ENCODE assay signal across 8 cellular contexts in the genomic region with DNA sequence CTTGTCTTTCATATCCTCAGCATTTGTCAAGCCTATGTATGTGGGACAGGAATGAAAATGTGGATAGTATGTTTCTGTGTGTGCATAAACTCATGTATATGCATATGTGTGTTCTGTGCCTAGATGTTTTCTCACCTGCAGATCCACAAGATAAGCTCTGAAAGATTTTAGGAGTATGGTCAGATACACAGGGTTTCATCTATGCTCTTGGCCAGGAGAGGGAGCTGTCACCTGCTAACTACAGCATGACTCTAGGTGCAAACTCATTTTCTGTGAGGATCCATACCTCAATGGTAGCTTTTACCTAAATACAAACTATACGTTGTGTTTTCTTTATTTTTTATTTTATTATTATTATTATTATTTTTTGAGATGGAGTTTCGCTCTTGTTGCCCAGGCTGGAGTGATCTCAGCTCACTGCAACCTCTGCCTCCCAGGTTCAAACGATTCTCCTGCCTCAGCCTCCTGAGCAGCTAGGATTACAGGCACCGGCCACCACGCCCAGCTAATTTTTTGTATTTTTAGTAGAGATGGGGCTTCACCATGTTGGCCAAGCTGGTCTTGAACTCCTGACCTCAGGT. TPM values are rescaled to one million over a fixed set of nuclear protein-coding genes. Genes with fewer than 3 reads are reported as not detected.
A peak's percentile ranks its signal among the peaks of the same experiment; 100 is the strongest.
DNase-seq lines count a peak whose midpoint lies in the region; ATAC-seq, FAIRE-seq and TF ChIP-seq lines count a peak whose summit lies in the region.
"Not testable (repeated sequence)": the region's sequence is repeated elsewhere in the genome, so short reads cannot be mapped to it uniquely, and the experiment has no call there.

No MANE protein-coding gene starts in this region.

- H3K27ac Mint-ChIP-seq in CD14-positive monocyte = not testable (repeated sequence)

- not testable (repeated sequence) for H3K27me3 ChIP-seq in HepG2 (ENCODE audit: control insufficient read depth in 1 of 2, insufficient read depth in 2 of 2, low read length in 2 of 2)

- not testable (repeated sequence) for TF ChIP-seq RAD21 in HepG2 (CRISPR knock-in tag; IDR thresholded peaks at IDR 0.05)

- not testable (repeated sequence) for H3K4me1 ChIP-seq in HepG2 (ENCODE audit: insufficient read depth, low read length)

- H3K9me3 Mint-ChIP-seq in CD14-positive monocyte = not testable (repeated sequence)

- intact Hi-C loops in CD14-positive monocyte (cut with micrococcal nuclease) (loop anchor here (2.0 to 5.0 kb wide), 2 partner anchors 75 to 77 kb away; no protein-coding TSS in a partner anchor), HepG2 (cut with micrococcal nuclease; ENCODE audit: unreplicated experiment) (loop anchor here (1.0 to 5.0 kb wide), 2 partner anchors 77 to 95 kb away; no protein-coding TSS in a partner anchor)

- H3K27ac ChIP-seq in HepG2 (ENCODE audit: extremely low read length, insufficient read depth, low read length) = not testable (repeated sequence)

- H3K4me3 ChIP-seq in HepG2 (replicated peaks in 1 of 3; ENCODE audit: insufficient read depth in 1 of 3, low read depth in 2 of 3, low read length in 3 of 3) = not testable (repeated sequence)

- not testable (repeated sequence) for H3K4me3 Mint-ChIP-seq in CD14-positive monocyte

- not testable (repeated sequence) for H2AFZ ChIP-seq in HepG2 (ENCODE audit: low read length)

- POLR2A ChIA-PET in HepG2 (lab: Yijun Ruan, JAX) = not testable (repeated sequence)

- not testable (repeated sequence) for H3K9ac ChIP-seq in HepG2 (ENCODE audit: insufficient read depth, low read depth, low read length)

- H4K20me1 ChIP-seq in HepG2 (ENCODE audit: insufficient read depth, low read length) = not testable (repeated sequence)

- not testable (repeated sequence) for H3K36me3 Mint-ChIP-seq in CD14-positive monocyte

- not testable (repeated sequence) for H3K79me2 ChIP-seq in HepG2 (ENCODE audit: insufficient read depth, low read length)

- not testable (repeated sequence) for H3K4me1 Mint-ChIP-seq in CD14-positive monocyte

- not testable (repeated sequence) for DNase-seq in CD14-positive monocyte (ENCODE audit: low spot score)
- DNase-seq in NCI-H82 treated with DMSO at 0.1 percent for 48 hours (lab: John Stamatoyannopoulos, UW; ENCODE audit: unreplicated experiment) (peak; percentile 4), dermis blood vessel endothelial cell (peak; percentile 82), HepG2 (ENCODE audit: low spot score) (peak; percentile 21)
- peak; percentile 52 to 66 for DNase-seq in activated CD4-positive, alpha-beta T cell treated with anti-CD3 and anti-CD28 coated beads, Interleukin-2, amount 50 U/mL, for 48 hours
- peak; percentile 21 to 37 (median 36) for DNase-seq in stimulated activated CD4-positive, alpha-beta T cell treated with anti-CD3 and anti-CD28 coated beads, TNF-alpha, amount 100 ng/mL, for 1 hour (ENCODE audit: low read depth in 3 of 3, low spot score in 1 of 3)

- 10% methylated on average over 5 of the region's 5 CpGs for WGBS in HepG2 (ENCODE audit: low lambda C conversion rate)

- peak; percentile 96 for ATAC-seq in GM19372 (IDR thresholded peaks at IDR 0.05; ENCODE audit: low read depth, unreplicated experiment)
- peak; percentile 99 for ATAC-seq in HG03354 (IDR thresholded peaks at IDR 0.05; ENCODE audit: poor library complexity, severe bottlenecking, unreplicated experiment)
- ATAC-seq in HepG2 = peak; percentile 83

- TF ChIP-seq POLR2A in HepG2 (IDR thresholded peaks at IDR 0.05; ENCODE audit: insufficient read depth in 1 of 2, low read depth in 2 of 2, low read length in 2 of 2) = not testable (repeated sequence)

- TF ChIP-seq CTCF in CD14-positive monocyte (IDR thresholded peaks at IDR 0.05) (peak; percentile 82), HepG2 (CRISPR knock-in tag; IDR thresholded peaks at IDR 0.05) (peak; percentile 65)

- not testable (repeated sequence) for H3K27me3 Mint-ChIP-seq in CD14-positive monocyte (ENCODE audit: low read depth in 3 of 3)

- H3K4me2 ChIP-seq in HepG2 (ENCODE audit: low read depth, low read length) = not testable (repeated sequence)

- CTCF ChIA-PET in HepG2 (lab: Yijun Ruan, JAX; ENCODE audit: low intra/inter-chr PET ratio, low total read pairs) = interaction anchor here (2.2 kb wide), 1 partner anchor 76 kb away, joined by 14 read pairs; no protein-coding TSS in a partner anchor

- in situ Hi-C loops in HepG2 (cut with HindIII; ENCODE audit: extremely low pct_ligation_motif_present, low pct_unique_long_range_greater_than_20kb) = loop anchor here (5.0 kb wide), 1 partner anchor 75 kb away; no protein-coding TSS in a partner anchor

- not testable (repeated sequence) for H3K36me3 ChIP-seq in HepG2 (replicated peaks in 1 of 2; ENCODE audit: control insufficient read depth in 1 of 2, insufficient read depth in 2 of 2, low read length in 2 of 2)

- not testable (repeated sequence) for BruUV-seq in HepG2 (replicated peaks; lab: Mats Ljungman, UMichigan)

- not testable (repeated sequence) for H3K9me3 ChIP-seq in HepG2 (ENCODE audit: low read length)

- TF ChIP-seq EP300 in HepG2 (IDR thresholded peaks at IDR 0.05; ENCODE audit: low read depth in 2 of 2, low read length in 2 of 2); HepG2 (CRISPR knock-in tag; IDR thresholded peaks at IDR 0.05; ENCODE audit: borderline replicate concordance): not testable (repeated sequence)

- FAIRE-seq in HepG2 (lab: Jason Lieb, UNC) = peak; percentile 51

TF ChIP-seq in HepG2, 621 proteins besides CTCF, POLR2A, EP300 and RAD21:
- TF ChIP-seq SMC3 (IDR thresholded peaks at IDR 0.05; ENCODE audit: low read length) = peak; percentile 44; the same call in 1 of the 2 replicates
- peak; percentile 54 for TF ChIP-seq STAG1 (CRISPR knock-in tag; IDR thresholded peaks at IDR 0.05)

RNA-seq across cellular contexts. Expression of gene ANXA1, which starts 44.1 kb away (rescaled TPM):
- polyA plus RNA-seq in CD14-positive monocyte = 1,000 to 10,000 TPM in 1 of 2 donors, 100 to 1,000 TPM in 1; 992 to 1,157 TPM
- total RNA-seq in dermis blood vessel endothelial cell = 798 and 1,016 TPM in 2 replicates
- 0.20 and 0.24 TPM in 2 replicates for total RNA-seq in HepG2 (2016; rRNA removed; fragmentation: Illumina TruSeq; extraction: Trizol)
- not detected in 2 replicates for total RNA-seq in HepG2 (2016; cell fraction: cytosol; rRNA removed; fragmentation: Illumina TruSeq; extraction: Trizol; ENCODE audit: low read depth)
- total RNA-seq in HepG2 (2016; cell fraction: insoluble cytoplasmic fraction; rRNA removed; fragmentation: Illumina TruSeq; extraction: Trizol) = not detected in 2 replicates
- total RNA-seq in HepG2 (2016; cell fraction: membrane; rRNA removed; fragmentation: Illumina TruSeq; extraction: Trizol) = not detected in 2 replicates
- total RNA-seq in HepG2 (2016; cell fraction: nucleus; rRNA removed; fragmentation: Illumina TruSeq; extraction: Trizol) = not detected in 2 replicates
- 0.13 and 0.15 TPM in 2 replicates for polyA plus RNA-seq in HepG2 (2011; rRNA removed)
- polyA plus RNA-seq in HepG2 (2011; cell fraction: cytosol; rRNA removed) = 0.05 and 0.14 TPM in 2 replicates
- not detected in 2 replicates for polyA plus RNA-seq in HepG2 (2011; cell fraction: nucleus; rRNA removed)
- polyA plus RNA-seq in HepG2 (2012) = not detected in 2 replicates
- polyA plus RNA-seq in HepG2 (2016; cell fraction: cytosol; fragmentation: Illumina TruSeq; extraction: Trizol; ENCODE audit: low read depth) = not detected in 2 replicates
- 0.15 and 0.21 TPM in 2 replicates for polyA plus RNA-seq in HepG2 (2016; cell fraction: insoluble cytoplasmic fraction; fragmentation: Illumina TruSeq; extraction: Trizol; ENCODE audit: low read depth)
- polyA plus RNA-seq in HepG2 (2016; cell fraction: membrane; fragmentation: Illumina TruSeq; extraction: Trizol; ENCODE audit: low read depth) = not detected in 2 replicates
- 0.65 TPM in 1 of 2 replicates, not detected in the other for polyA plus RNA-seq in HepG2 (2016; cell fraction: nucleus; fragmentation: Illumina TruSeq; extraction: Trizol; ENCODE audit: insufficient read depth, low read depth)
- polyA minus RNA-seq in HepG2 (2011; rRNA and poly(A)+ RNA removed; ENCODE audit: low replicate concordance) = 0.52 and 145 TPM in 2 replicates
- polyA minus RNA-seq in HepG2 (2011; cell fraction: cytosol; rRNA and poly(A)+ RNA removed) = not detected in 2 replicates
- polyA minus RNA-seq in HepG2 (2011; cell fraction: nucleus; rRNA and poly(A)+ RNA removed) = 0.90 TPM in 1 of 2 replicates, not detected in the other

Comparison
In these comparisons a context has a peak if more than half of its experiments do, and no peak if none do; other contexts are left out.
1. RNA of gene ANXA1, which starts 44.1 kb away (total RNA-seq): 798 to 1,016 TPM in dermis blood vessel endothelial cell; 0.20 to 0.24 TPM in HepG2; every median in the first group is over 100 times any median in the second.
2. Peak in every context shown above with its lines, with median percentiles within 50 percentile points of each other: ATAC-seq.